ENCODE assay signal across 1 cellular context in genomic region chr5:62233083-62234046, GRCh38.
TF ChIP-seq lines count a peak whose summit lies in the region.

No MANE protein-coding gene starts in this region.

TF ChIP-seq in HEK293, 187 proteins besides CTCF, POLR2A, EP300 and RAD21 (continued from another document):
- TF ChIP-seq ZEB2 (tag by site-specific recombination; IDR thresholded peaks at IDR 0.05), result peak; percentile 50; the same call in 1 of the 2 replicates
